Comparison of ENCODE assay signal across 24 cellular contexts in genomic region chr3:167184511-167184910, GRCh38.
DNase-seq lines count a peak whose midpoint lies in the region; ATAC-seq and TF ChIP-seq lines count a peak whose summit lies in the region.
"Had no signal": no experiment of that assay in that cellular context is flagged by ENCODE, and none has a peak within 500 bp of the region (broad histone marks: within the 10 kb centered on the region; RNA-seq: fewer than 3 reads in every experiment).

No MANE protein-coding gene starts in this region.

- BruUV-seq in PC-3 (replicated peaks; lab: Mats Ljungman, UMichigan) = no TSS peak

- H3K4me3 ChIP-seq in PC-3 (ENCODE audit: low read length) = no peak overlapping the region
- H3K4me3 ChIP-seq in fibroblast of mammary gland (ENCODE audit: control insufficient read depth, low read depth, low read length) = no peak overlapping the region
- H3K4me3 ChIP-seq in retinal pigment epithelial cell (ENCODE audit: low read length) = no peak overlapping the region
- H3K4me3 ChIP-seq in ovary = no peak overlapping the region
- H3K4me3 ChIP-seq: mucosa of descending colon, thoracic aorta had no signal

- H3F3A ChIP-seq in PC-3 (ENCODE audit: low read length, unreplicated experiment) = no peaks in the 10 kb centered on the region

- TF ChIP-seq CTCF in PC-3 (conservative IDR thresholded peaks at IDR 0.05; ENCODE audit: low read depth, low read length) (peak; percentile 59), fibroblast of mammary gland (conservative IDR thresholded peaks at IDR 0.05; ENCODE audit: control insufficient read depth, insufficient read depth, low read depth, low read length) (peak; percentile 18), retinal pigment epithelial cell (conservative IDR thresholded peaks at IDR 0.05; ENCODE audit: low read depth, low read length) (peak; percentile 2), ovary (IDR thresholded peaks at IDR 0.05) (no peak)

- H4K20me1 ChIP-seq in PC-3 (ENCODE audit: low read length) = no peaks in the 10 kb centered on the region

- CTCF ChIA-PET in PC-3 (lab: Charles Lee) = no interaction called here

- H2AFZ ChIP-seq in PC-3 (ENCODE audit: low read length) = no peak overlapping the region

- no peaks in the 10 kb centered on the region for H3K79me2 ChIP-seq in PC-3 (ENCODE audit: low read length)

- H3K9me2 ChIP-seq in PC-3 (replicated peaks; ENCODE audit: low read length) = no peaks in the 10 kb centered on the region

- no peak overlapping the region for H3K4me2 ChIP-seq in PC-3 (ENCODE audit: low read length)

- H3K4me1 ChIP-seq in PC-3 (ENCODE audit: insufficient read depth, low read length) (no peaks in the 10 kb centered on the region), ovary (ENCODE audit: insufficient read depth) (no peaks in the 10 kb centered on the region)

- H3K27me3 ChIP-seq in PC-3 (ENCODE audit: low read length) (no peaks in the 10 kb centered on the region), ovary (no peaks in the 10 kb centered on the region)

- no peak for TF ChIP-seq POLR2A in ovary (IDR thresholded peaks at IDR 0.05)

- TF ChIP-seq EP300 in ovary (IDR thresholded peaks at IDR 0.05) = no peak

- peak; percentile 51; the same call in 1 of the 2 replicates for ATAC-seq in PC-3
- no peak for ATAC-seq in HG02938 (IDR thresholded peaks at IDR 0.05; ENCODE audit: unreplicated experiment)
- ATAC-seq: mucosa of descending colon; right cardiac atrium; stimulated activated memory B cell treated with anti-CD40 and anti-IgM and Interleukin-4, amounts not matched to agents 10 μg/mL and 1 μg/mL and 100 μg/mL, for 72 hours had no signal

- intact Hi-C loops in PC-3 (cut with micrococcal nuclease) = loop anchor here (1.0 kb wide), 1 partner anchor 163 kb away; no protein-coding TSS in a partner anchor
- intact Hi-C loops in ovary (cut with DNase I) = no loop called here

- peak; percentile 14 for DNase-seq in DMS53 (lab: John Stamatoyannopoulos, UW)
- DNase-seq in DMS53 treated with DMSO at 0.1 percent for 48 hours (lab: John Stamatoyannopoulos, UW; ENCODE audit: unreplicated experiment) = no peak
- DNase-seq in PC-3 = peak; percentile 47
- DNase-seq in fibroblast of mammary gland (ENCODE audit: low read depth) = no peak
- DNase-seq in retinal pigment epithelial cell (ENCODE audit: low read depth) = no peak
- no peak for DNase-seq in NCI-H1092 treated with DMSO at 0.1 percent for 48 hours (lab: John Stamatoyannopoulos, UW)
- no peak for DNase-seq in ovary
- DNase-seq: activated CD4-positive, alpha-beta memory T cell treated with anti-CD3 and anti-CD28 coated beads, Interleukin-2, amount 10 ng/mL, durations not matched to agents 7 days and 5 days; activated naive CD4-positive, alpha-beta T cell treated with anti-CD3 and anti-CD28 coated beads, Interleukin-2, amount 50 U/mL, for 16 hours; activated T-cell treated with anti-CD3 and anti-CD28 coated beads, Interleukin-2, amount 50 U/mL, for 24 hours; kidney glomerular epithelial cell; mucosa of descending colon; NCI-H2171 treated with DMSO at 0.1 percent for 48 hours; NCI-H82; nucleus accumbens; right cardiac atrium; stimulated activated CD4-positive, alpha-beta T cell treated with anti-CD3 and anti-CD28 coated beads, Interleukin-15, amount 100 ng/mL, for 24 hours; T-helper 1 cell had no signal

- WGBS in ovary, 3 donors = 65 to 81% (median 75%) methylated on average over 3 of the region's 3 CpGs

- no peaks in the 10 kb centered on the region for H3K9me3 ChIP-seq in PC-3 (ENCODE audit: low read length)
- H3K9me3 ChIP-seq in ovary = peaks cover 0 to 2% of the 10 kb centered on the region in 2 donors
- H3K9me3 ChIP-seq: thoracic aorta had no signal

- POLR2A ChIA-PET in PC-3 (lab: Charles Lee; ENCODE audit: unreplicated experiment) = no interaction called here

- H3K36me3 ChIP-seq in PC-3 (ENCODE audit: low read depth, low read length) (no peaks in the 10 kb centered on the region), ovary (no peaks in the 10 kb centered on the region)
- H3K36me3 ChIP-seq: thoracic aorta had no signal

- H3K9ac ChIP-seq in PC-3 (ENCODE audit: low read length) = no peak overlapping the region

- H3K27ac ChIP-seq in PC-3 (ENCODE audit: low read length) (no peak overlapping the region), ovary (no peak overlapping the region)
- H3K27ac ChIP-seq: 22Rv1, HL-60, thoracic aorta, VCaP had no signal

Comparison
In these comparisons a context has a peak if more than half of its experiments do, and no peak if none do; other contexts are left out.
1. DNase-seq: peak in DMS53 (single experiment) and PC-3 (single experiment); none in DMS53 treated with DMSO at 0.1 percent for 48 hours (single experiment), fibroblast of mammary gland (single experiment), retinal pigment epithelial cell (single experiment), NCI-H1092 treated with DMSO at 0.1 percent for 48 hours (single experiment) and ovary (0 of 5).
2. CTCF ChIP-seq: peak in PC-3 (single experiment), fibroblast of mammary gland (single experiment) and retinal pigment epithelial cell (single experiment); none in ovary (0 of 3).